In the genomic region with DNA sequence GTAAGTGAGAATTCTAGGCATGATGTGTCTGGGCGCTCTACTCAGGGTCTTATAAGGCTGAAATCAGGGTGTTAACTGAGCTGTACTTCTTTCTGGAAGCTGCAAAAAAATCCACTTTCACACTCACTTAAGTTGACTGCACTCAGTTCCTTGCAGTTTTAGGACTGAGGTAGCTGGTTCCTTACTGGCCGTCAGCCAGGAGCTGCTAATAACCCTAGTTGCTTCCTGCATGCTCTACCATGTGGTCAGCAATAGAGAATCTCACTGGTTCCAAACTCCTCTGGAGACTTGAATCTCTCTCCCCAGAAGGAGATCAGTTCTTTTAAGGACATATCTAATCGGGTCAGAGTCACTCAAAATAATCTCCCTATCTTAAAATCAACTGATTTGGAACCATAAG, we compare ENCODE assay signal across 20 cellular contexts.
A peak's percentile ranks its signal among the peaks of the same experiment; 100 is the strongest.
DNase-seq lines count a peak whose midpoint lies in the region; ATAC-seq and TF ChIP-seq lines count a peak whose summit lies in the region.
"Had no signal": no experiment of that assay in that cellular context is flagged by ENCODE, and none has a peak within 500 bp of the region (broad histone marks: within the 10 kb centered on the region; RNA-seq: fewer than 3 reads in every experiment).

No MANE protein-coding gene starts in this region.

- no peak overlapping the region for H3K27ac ChIP-seq in A673 (ENCODE audit: low read depth, low read length, poor library complexity, severe bottlenecking)
- H3K27ac ChIP-seq: colonic mucosa, tibial artery had no signal

- H3K4me1 Mint-ChIP-seq in activated T-cell treated with anti-CD3 and anti-CD28 coated beads, Interleukin-2, amount 50 U/mL, for 24 hours (ENCODE audit: low read depth): no peaks in the 10 kb centered on the region

- no peaks in the 10 kb centered on the region for H3K36me3 Mint-ChIP-seq in activated T-cell treated with anti-CD3 and anti-CD28 coated beads, Interleukin-2, amount 50 U/mL, for 24 hours (ENCODE audit: low read depth)

- intact Hi-C loops in A673 (cut with micrococcal nuclease; ENCODE audit: unreplicated experiment): loop anchor here (10.0 kb wide), 2 partner anchors 115 to 485 kb away; no protein-coding TSS in a partner anchor

- H3K36me3 ChIP-seq in A673 (ENCODE audit: insufficient read depth, low read length, poor library complexity, severe bottlenecking): no peaks in the 10 kb centered on the region
- H3K36me3 ChIP-seq: colonic mucosa, tibial artery had no signal

- in situ Hi-C loops in astrocyte of the spinal cord (cut with HindIII; ENCODE audit: low sequenced_read_pairs): no loop called here

- H3K27me3 Mint-ChIP-seq in activated T-cell treated with anti-CD3 and anti-CD28 coated beads, Interleukin-2, amount 50 U/mL, for 24 hours: no peaks in the 10 kb centered on the region
- H3K27me3 Mint-ChIP-seq: activated CD8-positive, alpha-beta T cell treated with anti-CD3 and anti-CD28 coated beads for 36 hours; CD4-positive, alpha-beta T cell had no signal

- DNase-seq in A673 (ENCODE audit: low spot score) (peak; percentile 60), LNCaP clone FGC (ENCODE audit: low read depth) (peak; percentile 17), astrocyte of the spinal cord (ENCODE audit: low read depth, low spot score) (peak; percentile 29), iris pigment epithelial cell (ENCODE audit: low read depth) (peak; percentile 31)
- DNase-seq in activated T-cell treated with anti-CD3 and anti-CD28 coated beads, Interleukin-2, amount 50 U/mL, for 24 hours: no peak
- DNase-seq in stimulated activated naive CD8-positive, alpha-beta T cell treated with anti-CD3 and anti-CD28 coated beads, Interleukin-15, Interleukin-2, amounts not matched to agents 100 U/mL and 50 U/mL, for 24 hours: no peak
- DNase-seq: activated CD8-positive, alpha-beta T cell treated with anti-CD3 and anti-CD28 coated beads for 36 hours; CD4-positive, alpha-beta T cell; colonic mucosa; erythroblast; Kasumi-1; kidney glomerular epithelial cell; NCI-H1694 treated with DMSO at 0.1 percent for 48 hours; NCI-H526 treated with DMSO at 0.1 percent for 48 hours; SK-N-SH; stimulated activated CD4-positive, alpha-beta T cell treated with anti-CD3 and anti-CD28 coated beads, Interleukin-4, amount 100 ng/mL, for 4 hours; tibial artery had no signal

- no peak overlapping the region for H3K4me3 Mint-ChIP-seq in activated T-cell treated with anti-CD3 and anti-CD28 coated beads, Interleukin-2, amount 50 U/mL, for 24 hours
- H3K4me3 Mint-ChIP-seq: activated CD8-positive, alpha-beta T cell treated with anti-CD3 and anti-CD28 coated beads for 36 hours; CD4-positive, alpha-beta T cell had no signal

- BruUV-seq in A673 (replicated peaks; lab: Mats Ljungman, UMichigan): no TSS peak

- H3K9me3 Mint-ChIP-seq in activated T-cell treated with anti-CD3 and anti-CD28 coated beads, Interleukin-2, amount 50 U/mL, for 24 hours: peaks cover 3% of the 10 kb centered on the region
- H3K9me3 Mint-ChIP-seq: activated CD8-positive, alpha-beta T cell treated with anti-CD3 and anti-CD28 coated beads for 36 hours; CD4-positive, alpha-beta T cell had no signal

- H3K27ac Mint-ChIP-seq in activated T-cell treated with anti-CD3 and anti-CD28 coated beads, Interleukin-2, amount 50 U/mL, for 24 hours: no peak overlapping the region
- H3K27ac Mint-ChIP-seq: activated CD8-positive, alpha-beta T cell treated with anti-CD3 and anti-CD28 coated beads for 36 hours; CD4-positive, alpha-beta T cell had no signal

- H3K9me3 ChIP-seq in A673 (ENCODE audit: low read depth, low read length, poor library complexity, severe bottlenecking): no peaks in the 10 kb centered on the region
- H3K9me3 ChIP-seq: colonic mucosa, mucosa of descending colon, SK-N-SH, tibial artery had no signal

- ATAC-seq in HG02870 (IDR thresholded peaks at IDR 0.05; ENCODE audit: unreplicated experiment) (no peak), HG02763 (IDR thresholded peaks at IDR 0.05; ENCODE audit: unreplicated experiment) (no peak)
- ATAC-seq in stimulated activated naive CD8-positive, alpha-beta T cell treated with anti-CD3 and anti-CD28 coated beads, Interleukin-15, Interleukin-2, amounts not matched to agents 100 U/mL and 50 U/mL, for 24 hours: no peak
- ATAC-seq: activated CD8-positive, alpha-beta T cell treated with anti-CD3 and anti-CD28 coated beads for 36 hours; mucosa of descending colon had no signal

- no peak for TF ChIP-seq CTCF in A673 (conservative IDR thresholded peaks at IDR 0.05; ENCODE audit: low read depth, low read length)
- TF ChIP-seq CTCF in LNCaP clone FGC (IDR thresholded peaks at IDR 0.05; ENCODE audit: control insufficient read depth, extremely low read depth, insufficient read depth): no peak
- no peak for TF ChIP-seq CTCF in astrocyte of the spinal cord (IDR thresholded peaks at IDR 0.05; ENCODE audit: low read depth, low read length)

- CTCF ChIA-PET in A673 (lab: Charles Lee): no interaction called here

- H3K4me1 ChIP-seq in A673 (ENCODE audit: insufficient read depth, low read length, poor library complexity, severe bottlenecking): peaks cover 33% of the 10 kb centered on the region
- H3K4me1 ChIP-seq: colonic mucosa, tibial artery had no signal

- POLR2A ChIA-PET in A673 (lab: Charles Lee; ENCODE audit: low non-redundant PET): no interaction called here

- no peak overlapping the region for H3K4me3 ChIP-seq in A673 (ENCODE audit: low read depth, low read length, poor library complexity, severe bottlenecking)
- no peak overlapping the region for H3K4me3 ChIP-seq in LNCaP clone FGC (ENCODE audit: low read depth, low read length)
- H3K4me3 ChIP-seq in astrocyte of the spinal cord (ENCODE audit: low read depth, low read length): no peak overlapping the region
- H3K4me3 ChIP-seq: colonic mucosa, mucosa of descending colon, tibial artery had no signal

- no peaks in the 10 kb centered on the region for H3K27me3 ChIP-seq in A673 (replicated peaks; ENCODE audit: insufficient read depth, low read depth, low read length, poor library complexity)
- H3K27me3 ChIP-seq: colonic mucosa, tibial artery had no signal

Comparison
In these comparisons a context has a peak if more than half of its experiments do, and no peak if none do; other contexts are left out.
1. DNase-seq: peak in A673 (single experiment), LNCaP clone FGC (single experiment), astrocyte of the spinal cord (single experiment) and iris pigment epithelial cell (single experiment); none in activated T-cell treated with anti-CD3 and anti-CD28 coated beads, Interleukin-2, amount 50 U/mL, for 24 hours (single experiment) and stimulated activated naive CD8-positive, alpha-beta T cell treated with anti-CD3 and anti-CD28 coated beads, Interleukin-15, Interleukin-2, amounts not matched to agents 100 U/mL and 50 U/mL, for 24 hours (single experiment).